Comparison of ENCODE assay signal across 17 cellular contexts in genomic region chr11:121478226-121478894, GRCh38. TPM values are rescaled to one million over a fixed set of nuclear protein-coding genes. Genes with fewer than 3 reads are reported as not detected.
DNase-seq lines count a peak whose midpoint lies in the region; ATAC-seq and TF ChIP-seq lines count a peak whose summit lies in the region.
"Had no signal": no experiment of that assay in that cellular context is flagged by ENCODE, and none has a peak within 500 bp of the region (broad histone marks: within the 10 kb centered on the region; RNA-seq: fewer than 3 reads in every experiment).

No MANE protein-coding gene starts in this region.

- peak overlapping the region in 6 of 7 donors; percentile 11 to 84 (median 60) for H3K27ac Mint-ChIP-seq in CD4-positive, alpha-beta memory T cell
- H3K27ac Mint-ChIP-seq in IgD-negative memory B cell, result peak overlapping the region in 2 of 3 donors; percentile 32 to 42
- peak overlapping the region; percentile 87 for H3K27ac Mint-ChIP-seq in endothelial cell (ENCODE audit: unreplicated experiment)
- peak overlapping the region; percentile 44 to 74 (median 44) for H3K27ac Mint-ChIP-seq in nephron
- H3K27ac Mint-ChIP-seq: stimulated activated memory B cell treated with anti-CD40 and anti-IgM and Interleukin-4, amounts not matched to agents 10 μg/mL and 1 μg/mL and 100 μg/mL, for 72 hours had no signal

- CTCF ChIA-PET in CD4-positive, alpha-beta memory T cell (lab: Charles Lee; ENCODE audit: partially characterized antibody), result no interaction called here

- H3K4me1 Mint-ChIP-seq in CD4-positive, alpha-beta memory T cell, result peaks cover 43 to 92% (median 65%) of the 10 kb centered on the region in 4 donors
- H3K4me1 Mint-ChIP-seq in IgD-negative memory B cell (peaks cover 13 to 21% (median 18%) of the 10 kb centered on the region in 3 donors), endothelial cell (ENCODE audit: unreplicated experiment) (peaks cover 42% of the 10 kb centered on the region), nephron (peaks cover 18% of the 10 kb centered on the region)

- no peak for DNase-seq in CD4-positive, alpha-beta memory T cell
- DNase-seq in endothelial cell (ENCODE audit: low spot score) (no peak), MG63 (no peak), NOMO-1 treated with dmso at 0.1 percent for 144 hours (lab: John Stamatoyannopoulos, UW; ENCODE audit: unreplicated experiment) (no peak)
- DNase-seq: activated CD8-positive, alpha-beta memory T cell treated with anti-CD3 and anti-CD28 coated beads, Interleukin-2, amount 50 U/mL, for 4 hours; BE2C; foreskin fibroblast; left colon; NCI-H2227 treated with DMSO at 0.1 percent for 48 hours; stimulated activated CD4-positive, alpha-beta T cell treated with anti-CD3 and anti-CD28 coated beads, Interleukin-2, amount 100 ng/mL, for 24 hours; T-helper 9 cell had no signal

- POLR2A ChIA-PET in CD4-positive, alpha-beta memory T cell (lab: Charles Lee; ENCODE audit: partially characterized antibody), result interaction anchor here (0.5 to 5.8 kb wide), 4 partner anchors 10 to 169 kb away, joined by 3 to 100 read pairs (median 6); partner anchors contain the start of genes SORL1 and SORL1-AS1

- H3K27me3 Mint-ChIP-seq in CD4-positive, alpha-beta memory T cell, result no peaks in the 10 kb centered on the region
- H3K27me3 Mint-ChIP-seq in IgD-negative memory B cell, result no peaks in the 10 kb centered on the region
- H3K27me3 Mint-ChIP-seq in endothelial cell (ENCODE audit: unreplicated experiment), result peaks cover 4% of the 10 kb centered on the region
- no peaks in the 10 kb centered on the region for H3K27me3 Mint-ChIP-seq in nephron (ENCODE audit: low read depth)
- H3K27me3 Mint-ChIP-seq: stimulated activated memory B cell treated with anti-CD40 and anti-IgM and Interleukin-4, amounts not matched to agents 10 μg/mL and 1 μg/mL and 100 μg/mL, for 72 hours had no signal

- H3K9me3 ChIP-seq in CD4-positive, alpha-beta memory T cell (ENCODE audit: control insufficient read depth in 1 of 2, low read length in 2 of 2), result no peaks in the 10 kb centered on the region
- no peaks in the 10 kb centered on the region for H3K9me3 ChIP-seq in MG63
- H3K9me3 ChIP-seq: BE2C had no signal

- H3K9me3 Mint-ChIP-seq in CD4-positive, alpha-beta memory T cell, result no peaks in the 10 kb centered on the region
- H3K9me3 Mint-ChIP-seq in IgD-negative memory B cell (no peaks in the 10 kb centered on the region), endothelial cell (ENCODE audit: unreplicated experiment) (no peaks in the 10 kb centered on the region), nephron (no peaks in the 10 kb centered on the region)
- H3K9me3 Mint-ChIP-seq: dendritic cell treated with granulocyte-macrophage colony-stimulating factor and Interleukin-4, amounts not matched to agents 40 ng/mL and 50 ng/mL, for 4 days; stimulated activated memory B cell treated with anti-CD40 and anti-IgM and Interleukin-4, amounts not matched to agents 10 μg/mL and 1 μg/mL and 100 μg/mL, for 72 hours had no signal

- H3K4me3 Mint-ChIP-seq in CD4-positive, alpha-beta memory T cell, result peak overlapping the region in 1 of 8 donors; percentile 17
- H3K4me3 Mint-ChIP-seq in IgD-negative memory B cell (peak overlapping the region in 1 of 4 donors; percentile 63), endothelial cell (ENCODE audit: unreplicated experiment) (peak overlapping the region; percentile 67), nephron (peak overlapping the region; percentile 22 to 56 (median 22))
- H3K4me3 Mint-ChIP-seq: dendritic cell treated with granulocyte-macrophage colony-stimulating factor and Interleukin-4, amounts not matched to agents 40 ng/mL and 50 ng/mL, for 4 days; stimulated activated memory B cell treated with anti-CD40 and anti-IgM and Interleukin-4, amounts not matched to agents 10 μg/mL and 1 μg/mL and 100 μg/mL, for 72 hours had no signal

- intact Hi-C loops in CD4-positive, alpha-beta memory T cell (cut with micrococcal nuclease), result no loop called here

- peaks cover 37 to 70% of the 10 kb centered on the region in 2 donors for H3K36me3 Mint-ChIP-seq in CD4-positive, alpha-beta memory T cell
- no peaks in the 10 kb centered on the region for H3K36me3 Mint-ChIP-seq in IgD-negative memory B cell
- H3K36me3 Mint-ChIP-seq in endothelial cell (ENCODE audit: low read depth, unreplicated experiment), result no peaks in the 10 kb centered on the region
- peaks cover under 1% of the 10 kb centered on the region for H3K36me3 Mint-ChIP-seq in nephron (ENCODE audit: low read depth)
- H3K36me3 Mint-ChIP-seq: stimulated activated memory B cell treated with anti-CD40 and anti-IgM and Interleukin-4, amounts not matched to agents 10 μg/mL and 1 μg/mL and 100 μg/mL, for 72 hours had no signal

- no peak for TF ChIP-seq CTCF in endothelial cell (IDR thresholded peaks at IDR 0.05; ENCODE audit: unreplicated experiment)
- TF ChIP-seq CTCF in nephron (IDR thresholded peaks at IDR 0.05; ENCODE audit: unreplicated experiment in 3 of 3), result no peak

- peaks cover 29% of the 10 kb centered on the region for H3K36me3 ChIP-seq in CD4-positive, alpha-beta memory T cell (ENCODE audit: insufficient read depth, low read length)
- no peaks in the 10 kb centered on the region for H3K36me3 ChIP-seq in MG63
- H3K36me3 ChIP-seq: BE2C had no signal

- H3K4me1 ChIP-seq in CD4-positive, alpha-beta memory T cell (ENCODE audit: insufficient read depth, low read length), result peaks cover 80% of the 10 kb centered on the region
- H3K4me1 ChIP-seq: BE2C had no signal

- H3K4me3 ChIP-seq in CD4-positive, alpha-beta memory T cell (ENCODE audit: low read length in 2 of 2), result no peak overlapping the region
- no peak overlapping the region for H3K4me3 ChIP-seq in MG63

- ATAC-seq in HG03159 (IDR thresholded peaks at IDR 0.05; ENCODE audit: unreplicated experiment) (no peak), GM18502 (IDR thresholded peaks at IDR 0.05; ENCODE audit: poor library complexity, unreplicated experiment) (no peak)
- ATAC-seq: left colon; stimulated activated memory B cell treated with anti-CD40 and anti-IgM and Interleukin-4, amounts not matched to agents 10 μg/mL and 1 μg/mL and 100 μg/mL, for 72 hours had no signal

- no peak overlapping the region for H3K27ac ChIP-seq in CD4-positive, alpha-beta memory T cell (ENCODE audit: low read depth, low read length)

- H3K27me3 ChIP-seq in CD4-positive, alpha-beta memory T cell (ENCODE audit: insufficient read depth, low read length), result no peaks in the 10 kb centered on the region
- no peaks in the 10 kb centered on the region for H3K27me3 ChIP-seq in MG63
- H3K27me3 ChIP-seq: BE2C had no signal

RNA-seq across cellular contexts. Expression of gene SORL1, which starts 26.2 kb away (rescaled TPM):
- total RNA-seq in CD4-positive, alpha-beta memory T cell, result 100 to 1,000 TPM; 610 to 660 TPM
- 100 to 1,000 TPM; 159 to 283 TPM for polyA plus RNA-seq in CD4-positive, alpha-beta memory T cell
- 25.8 TPM for polyA plus RNA-seq in IgD-negative memory B cell
- total RNA-seq in endothelial cell (ENCODE audit: unreplicated experiment), result 4.6 TPM
- 0.59 and 0.69 TPM in 2 replicates for total RNA-seq in MG63 (2014; rRNA removed; shearing (Covaris generic); ENCODE audit: low replicate concordance)

Comparison
In these comparisons a context has a peak if more than half of its experiments do, and no peak if none do; other contexts are left out.
1. H3K27ac Mint-ChIP-seq: peak in every context shown above with its lines; median percentile 87 in endothelial cell; 60 in CD4-positive, alpha-beta memory T cell; 44 in nephron; 37 in IgD-negative memory B cell.
2. RNA of gene SORL1, which starts 26.2 kb away (total RNA-seq): 610 to 660 TPM in CD4-positive, alpha-beta memory T cell; 4.6 TPM in endothelial cell (single experiment) and 0.59 to 0.69 TPM in MG63; every median in the first group is over 100 times any median in the second.